In the genomic region with DNA sequence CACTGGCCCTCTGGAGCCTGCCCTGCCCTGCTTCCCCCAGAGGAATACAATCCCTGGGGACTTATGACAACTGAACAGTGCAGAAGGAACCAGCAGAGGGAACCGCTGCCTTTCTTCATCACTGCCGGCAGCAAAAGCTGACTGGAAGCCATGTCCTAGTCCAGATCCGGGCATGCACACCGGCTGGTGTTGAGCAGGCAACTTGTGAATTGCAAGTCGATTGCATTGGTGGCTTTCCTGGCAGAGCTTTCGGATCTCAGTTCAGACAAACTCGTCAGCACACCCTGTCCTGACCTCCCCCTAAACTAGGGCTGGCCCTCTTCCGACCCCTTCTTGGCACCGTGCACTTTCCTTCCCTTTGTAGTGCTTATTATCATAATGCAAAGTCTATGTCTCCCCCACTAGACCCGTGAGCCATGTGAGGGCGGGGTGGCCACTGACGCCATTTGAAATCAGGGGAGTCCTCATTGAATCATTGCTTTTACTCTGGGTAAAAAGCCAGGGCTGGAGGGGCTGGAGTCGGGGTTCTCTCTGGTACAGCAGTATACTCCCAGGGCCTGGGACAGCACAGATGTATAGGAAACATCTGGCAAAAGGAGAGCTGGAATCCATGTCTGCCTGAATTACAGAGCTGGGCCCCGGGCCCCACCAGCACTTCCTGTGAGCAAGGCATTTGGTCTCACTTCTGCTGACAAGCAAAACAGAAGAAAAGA, we compare ENCODE assay signal across 8 cellular contexts. TPM values are rescaled to one million over a fixed set of nuclear protein-coding genes. Genes with fewer than 3 reads are reported as not detected.
A peak's percentile ranks its signal among the peaks of the same experiment; 100 is the strongest.
DNase-seq lines count a peak whose midpoint lies in the region; ATAC-seq and TF ChIP-seq lines count a peak whose summit lies in the region.

No MANE protein-coding gene starts in this region.

- CTCF ChIA-PET in activated B cell treated with CpG ODN at 0.5 μM for 24 hours (lab: Charles Lee) = interaction anchor here (1.0 to 7.7 kb wide), 3 partner anchors 24 to 89 kb away, joined by 3 to 146 read pairs (median 4); partner anchors contain the start of gene RENBP

- no peak overlapping the region for H2AFZ ChIP-seq in MM.1S (ENCODE audit: low read length)

- peak overlapping the region; percentile 98 for H3K9ac ChIP-seq in MM.1S (ENCODE audit: low read length)

- H3K4me1 ChIP-seq in MM.1S (ENCODE audit: low read length) = peaks cover 8% of the 10 kb centered on the region; the same call in 1 of the 2 replicates

- H3K4me1 Mint-ChIP-seq in activated B cell treated with CpG ODN at 0.5 μM for 24 hours = peaks cover 54% of the 10 kb centered on the region
- peaks cover 55% of the 10 kb centered on the region for H3K4me1 Mint-ChIP-seq in stimulated activated naive CD8-positive, alpha-beta T cell treated with anti-CD3 and anti-CD28 coated beads, Interleukin-15, amount 100 ng/mL, for 72 hours

- H3K9me3 ChIP-seq in MM.1S (replicated peaks; ENCODE audit: insufficient read depth, low read length) = no peaks in the 10 kb centered on the region

- H3K4me3 Mint-ChIP-seq in activated B cell treated with CpG ODN at 0.5 μM for 24 hours = peak overlapping the region; percentile 92
- H3K4me3 Mint-ChIP-seq in stimulated activated naive CD8-positive, alpha-beta T cell treated with anti-CD3 and anti-CD28 coated beads, Interleukin-15, amount 100 ng/mL, for 72 hours = peak overlapping the region; percentile 89 to 95

- peaks cover 42% of the 10 kb centered on the region for H3K79me2 ChIP-seq in MM.1S (ENCODE audit: low read length)

- intact Hi-C loops in Right ventricle myocardium superior (cut with DNase I) (no loop called here), cardiac septum (cut with DNase I) (no loop called here), activated B cell treated with CpG ODN at 0.5 μM for 24 hours (cut with micrococcal nuclease) (loop anchor here (1.0 to 2.0 kb wide), 3 partner anchors 23 to 29 kb away; no protein-coding TSS in a partner anchor)

- H3K27ac ChIP-seq in MM.1S (ENCODE audit: low read length) = peak overlapping the region; percentile 98

- TF ChIP-seq CTCF in MM.1S (IDR thresholded peaks at IDR 0.05; ENCODE audit: low read length) (peak; percentile 27), activated B cell treated with CpG ODN at 0.5 μM for 24 hours (IDR thresholded peaks at IDR 0.05) (no peak), fibroblast of villous mesenchyme (IDR thresholded peaks at IDR 0.05; ENCODE audit: insufficient read depth, low read depth, low read length) (peak; percentile 35)

- H3K36me3 ChIP-seq in MM.1S (replicated peaks; ENCODE audit: insufficient read depth, low read length) = no peaks in the 10 kb centered on the region

- H3K9me3 Mint-ChIP-seq in activated B cell treated with CpG ODN at 0.5 μM for 24 hours = no peaks in the 10 kb centered on the region
- H3K9me3 Mint-ChIP-seq in stimulated activated naive CD8-positive, alpha-beta T cell treated with anti-CD3 and anti-CD28 coated beads, Interleukin-15, amount 100 ng/mL, for 72 hours = no peaks in the 10 kb centered on the region

- peak overlapping the region; percentile 97 for H3K27ac Mint-ChIP-seq in activated B cell treated with CpG ODN at 0.5 μM for 24 hours
- peak overlapping the region; percentile 96 to 97 for H3K27ac Mint-ChIP-seq in stimulated activated naive CD8-positive, alpha-beta T cell treated with anti-CD3 and anti-CD28 coated beads, Interleukin-15, amount 100 ng/mL, for 72 hours

- no peaks in the 10 kb centered on the region for H3K9me2 ChIP-seq in MM.1S (replicated peaks; ENCODE audit: insufficient read depth, low read length)

- H3K4me3 ChIP-seq in MM.1S (ENCODE audit: low read length) = peak overlapping the region; percentile 90
- no peak overlapping the region for H3K4me3 ChIP-seq in fibroblast of villous mesenchyme (ENCODE audit: low read depth, low read length)

- H3K4me2 ChIP-seq in MM.1S (ENCODE audit: low read depth, low read length) = peak overlapping the region; percentile 85

- ATAC-seq in Right ventricle myocardium superior (ENCODE audit: poor library complexity) = peak; percentile 6
- ATAC-seq in activated B cell treated with CpG ODN at 0.5 μM for 24 hours (ENCODE audit: low read depth) = no peak
- ATAC-seq in stimulated activated naive CD8-positive, alpha-beta T cell treated with anti-CD3 and anti-CD28 coated beads, Interleukin-15, amount 100 ng/mL, for 72 hours = peak; percentile 1
- ATAC-seq in HG03196 (IDR thresholded peaks at IDR 0.05; ENCODE audit: unreplicated experiment) = no peak

- H4K20me1 ChIP-seq in MM.1S (ENCODE audit: insufficient read depth, low read length) = no peaks in the 10 kb centered on the region

- no peaks in the 10 kb centered on the region for H3K27me3 Mint-ChIP-seq in activated B cell treated with CpG ODN at 0.5 μM for 24 hours
- no peaks in the 10 kb centered on the region for H3K27me3 Mint-ChIP-seq in stimulated activated naive CD8-positive, alpha-beta T cell treated with anti-CD3 and anti-CD28 coated beads, Interleukin-15, amount 100 ng/mL, for 72 hours

- DNase-seq in Right ventricle myocardium superior = no peak
- no peak for DNase-seq in cardiac septum (ENCODE audit: low spot score)
- DNase-seq in MM.1S = peak; percentile 42
- DNase-seq in activated B cell treated with CpG ODN at 0.5 μM for 24 hours = no peak
- DNase-seq in fibroblast of villous mesenchyme (ENCODE audit: low read depth) = peak; percentile 51
- peak in 1 of 2 donors; percentile 62 for DNase-seq in stimulated activated naive CD8-positive, alpha-beta T cell treated with anti-CD3 and anti-CD28 coated beads, Interleukin-15, amount 100 ng/mL, for 72 hours
- no peak for DNase-seq in SKM-1 (lab: John Stamatoyannopoulos, UW; ENCODE audit: unreplicated experiment)

- H3F3A ChIP-seq in MM.1S (ENCODE audit: insufficient read depth, low read length) = peaks cover 34% of the 10 kb centered on the region

- no peaks in the 10 kb centered on the region for H3K27me3 ChIP-seq in MM.1S (replicated peaks; ENCODE audit: insufficient read depth, low read length)

- POLR2A ChIA-PET in activated B cell treated with CpG ODN at 0.5 μM for 24 hours (lab: Charles Lee) = interaction anchor here (0.8 to 10.3 kb wide), 12 partner anchors 14 to 623 kb away, joined by 3 to 305 read pairs (median 8); partner anchors contain the start of genes AVPR2, FLNA, HCFC1 and IDH3G

- peaks cover 12% of the 10 kb centered on the region for H3K36me3 Mint-ChIP-seq in activated B cell treated with CpG ODN at 0.5 μM for 24 hours (ENCODE audit: low read depth)

RNA-seq across cellular contexts. Expression of gene ARHGAP4, which starts 1.8 kb away (rescaled TPM):
- total RNA-seq in Right ventricle myocardium superior (10.3 TPM), cardiac septum (22.9 TPM), activated B cell treated with CpG ODN at 0.5 μM for 24 hours (151 and 158 TPM in 2 replicates), fibroblast of villous mesenchyme (3.0 and 5.2 TPM in 2 replicates)

RNA-seq across cellular contexts. Expression of gene NAA10, which starts 10.5 kb away (rescaled TPM):
- total RNA-seq in Right ventricle myocardium superior (70.4 TPM), cardiac septum (87.2 TPM), activated B cell treated with CpG ODN at 0.5 μM for 24 hours (94.8 and 109 TPM in 2 replicates), fibroblast of villous mesenchyme (59.9 and 62.2 TPM in 2 replicates)

RNA-seq across cellular contexts. Expression of gene AVPR2, which starts 19.8 kb away (rescaled TPM):
- 4.1 TPM for total RNA-seq in Right ventricle myocardium superior
- 3.3 TPM for total RNA-seq in cardiac septum
- not detected in 2 replicates for total RNA-seq in activated B cell treated with CpG ODN at 0.5 μM for 24 hours
- under 0.01 TPM in 1 of 2 replicates, not detected in the other for total RNA-seq in fibroblast of villous mesenchyme

RNA-seq across cellular contexts. Expression of gene RENBP, which starts 20.1 kb away (rescaled TPM):
- total RNA-seq in Right ventricle myocardium superior (11.1 TPM), cardiac septum (8.6 TPM), activated B cell treated with CpG ODN at 0.5 μM for 24 hours (14.5 and 20.2 TPM in 2 replicates), fibroblast of villous mesenchyme (4.3 and 12.6 TPM in 2 replicates)

RNA-seq across cellular contexts. Expression of gene L1CAM, which starts 38.3 kb away (rescaled TPM):
- total RNA-seq in Right ventricle myocardium superior (5.3 TPM), cardiac septum (1.5 TPM), activated B cell treated with CpG ODN at 0.5 μM for 24 hours (7.3 and 11.0 TPM in 2 replicates), fibroblast of villous mesenchyme (16.4 and 54.4 TPM in 2 replicates)

Comparison
In these comparisons a context has a peak if more than half of its experiments do, and no peak if none do; other contexts are left out.
1. ATAC-seq: peak in Right ventricle myocardium superior (single experiment) and stimulated activated naive CD8-positive, alpha-beta T cell treated with anti-CD3 and anti-CD28 coated beads, Interleukin-15, amount 100 ng/mL, for 72 hours (single experiment); none in activated B cell treated with CpG ODN at 0.5 μM for 24 hours (single experiment) and HG03196 (single experiment).
2. DNase-seq: peak in MM.1S (single experiment) and fibroblast of villous mesenchyme (single experiment); none in Right ventricle myocardium superior (single experiment), cardiac septum (single experiment), activated B cell treated with CpG ODN at 0.5 μM for 24 hours (single experiment) and SKM-1 (single experiment).